1 cellular context compared by ENCODE assay signal in the genomic region with DNA sequence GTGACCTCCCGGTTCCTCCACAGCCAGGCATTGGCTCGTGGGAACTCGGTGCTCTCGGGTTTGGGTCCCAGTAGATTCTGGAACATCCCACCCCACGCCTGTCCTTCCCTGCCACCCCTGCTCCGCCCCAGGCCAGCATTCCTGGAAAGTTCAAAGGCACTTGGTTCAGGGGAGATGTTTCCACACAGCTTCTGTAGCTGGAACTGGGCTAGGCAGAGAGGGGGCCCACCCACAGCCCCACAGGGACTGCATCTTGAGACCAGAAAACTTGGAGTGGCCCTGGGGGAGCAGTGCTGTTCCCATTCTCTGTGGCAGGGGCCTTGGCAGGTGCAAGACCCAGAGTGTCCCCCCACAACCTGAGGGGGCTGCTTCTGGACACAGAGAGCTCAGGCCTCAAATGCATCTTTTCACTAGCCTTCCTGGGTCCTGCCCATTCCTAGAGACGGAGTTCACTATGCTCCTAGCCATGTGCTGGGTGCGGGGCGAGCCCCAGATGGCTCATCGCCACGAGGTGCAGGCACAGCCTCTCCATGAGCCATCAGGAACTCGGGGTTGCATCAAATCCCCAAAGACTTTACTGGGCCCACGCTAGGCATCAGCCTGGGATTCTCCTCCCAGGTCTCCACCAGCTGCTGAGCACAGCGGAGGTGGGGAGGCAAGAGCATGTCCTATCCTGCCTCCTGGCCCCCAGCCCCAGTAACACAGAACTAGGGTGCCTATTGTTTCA.
TF ChIP-seq lines count a peak whose summit lies in the region.

No MANE protein-coding gene starts in this region.

TF ChIP-seq in HepG2, 621 proteins besides CTCF, POLR2A, EP300 and RAD21 (continued from another document and continues in another):
- TF ChIP-seq GPBP1L1 (CRISPR knock-in tag; IDR thresholded peaks at IDR 0.05) (no peak), ZNF619 (CRISPR knock-in tag; IDR thresholded peaks at IDR 0.05) (0 out of 2 replicates have a peak, but pooled peaks have one; percentile 0), ZBTB7B (CRISPR knock-in tag; IDR thresholded peaks at IDR 0.05) (peak; percentile 44; the same call in 1 of the 2 replicates), ZNF572 (CRISPR knock-in tag; IDR thresholded peaks at IDR 0.05) (peak; percentile 95), ZNF709 (CRISPR knock-in tag; IDR thresholded peaks at IDR 0.05) (0 out of 2 replicates have a peak, but pooled peaks have one; percentile 33), SMAD9 (CRISPR knock-in tag; IDR thresholded peaks at IDR 0.05) (peak; percentile 59; the same call in 1 of the 2 replicates), ZNF598 (CRISPR knock-in tag; IDR thresholded peaks at IDR 0.05; ENCODE audit: borderline replicate concordance) (peak; percentile 55; the same call in 1 of the 2 replicates), TBX2 (CRISPR knock-in tag; IDR thresholded peaks at IDR 0.05; ENCODE audit: borderline replicate concordance) (peak; percentile 48; the same call in 1 of the 2 replicates), HDAC1 (CRISPR knock-in tag; IDR thresholded peaks at IDR 0.05) (peak; percentile 31; the same call in 1 of the 2 replicates), ZNF574 (CRISPR knock-in tag; IDR thresholded peaks at IDR 0.05) (0 out of 2 replicates have a peak, but pooled peaks have one; percentile 2), ZSCAN30 (CRISPR knock-in tag; IDR thresholded peaks at IDR 0.05) (no peak), ZNF225 (CRISPR knock-in tag; IDR thresholded peaks at IDR 0.05) (0 out of 2 replicates have a peak, but pooled peaks have one; percentile 37), ZSCAN29 (CRISPR knock-in tag; conservative IDR thresholded peaks at IDR 0.05) (no peak), ZBTB7A (CRISPR knock-in tag; IDR thresholded peaks at IDR 0.05) (no peak), ZBTB2 (CRISPR knock-in tag; IDR thresholded peaks at IDR 0.05; ENCODE audit: low read depth) (no peak), FOXC1 (CRISPR knock-in tag; IDR thresholded peaks at IDR 0.05; ENCODE audit: borderline replicate concordance) (0 out of 2 replicates have a peak, but pooled peaks have one; percentile 14), KLF11 (CRISPR knock-in tag; IDR thresholded peaks at IDR 0.05) (0 out of 2 replicates have a peak, but pooled peaks have one; percentile 22), ZNF720 (CRISPR knock-in tag; IDR thresholded peaks at IDR 0.05) (no peak), ZBTB42 (CRISPR knock-in tag; IDR thresholded peaks at IDR 0.05) (no peak), HNRNPLL (IDR thresholded peaks at IDR 0.05; ENCODE audit: low read depth, low read length, poor library complexity, severe bottlenecking) (peak; percentile 15), NONO (IDR thresholded peaks at IDR 0.05) (no peak), NONO (CRISPR knock-in tag; conservative IDR thresholded peaks at IDR 0.05) (peak; percentile 45; the same call in 1 of the 2 replicates), ZNF251 (CRISPR knock-in tag; IDR thresholded peaks at IDR 0.05) (0 out of 2 replicates have a peak, but pooled peaks have one; percentile 62), CCDC6 (CRISPR knock-in tag; IDR thresholded peaks at IDR 0.05) (peak; percentile 27; the same call in 1 of the 2 replicates), ZNF501 (CRISPR knock-in tag; IDR thresholded peaks at IDR 0.05) (0 out of 2 replicates have a peak, but pooled peaks have one; percentile 40), AGO1 (IDR thresholded peaks at IDR 0.05; ENCODE audit: low read depth, low read length, poor library complexity, severe bottlenecking) (peak; percentile 7), ARID5B (CRISPR knock-in tag; IDR thresholded peaks at IDR 0.05) (peak; percentile 22; the same call in 1 of the 2 replicates)
- TF ChIP-seq, protein P1, sequence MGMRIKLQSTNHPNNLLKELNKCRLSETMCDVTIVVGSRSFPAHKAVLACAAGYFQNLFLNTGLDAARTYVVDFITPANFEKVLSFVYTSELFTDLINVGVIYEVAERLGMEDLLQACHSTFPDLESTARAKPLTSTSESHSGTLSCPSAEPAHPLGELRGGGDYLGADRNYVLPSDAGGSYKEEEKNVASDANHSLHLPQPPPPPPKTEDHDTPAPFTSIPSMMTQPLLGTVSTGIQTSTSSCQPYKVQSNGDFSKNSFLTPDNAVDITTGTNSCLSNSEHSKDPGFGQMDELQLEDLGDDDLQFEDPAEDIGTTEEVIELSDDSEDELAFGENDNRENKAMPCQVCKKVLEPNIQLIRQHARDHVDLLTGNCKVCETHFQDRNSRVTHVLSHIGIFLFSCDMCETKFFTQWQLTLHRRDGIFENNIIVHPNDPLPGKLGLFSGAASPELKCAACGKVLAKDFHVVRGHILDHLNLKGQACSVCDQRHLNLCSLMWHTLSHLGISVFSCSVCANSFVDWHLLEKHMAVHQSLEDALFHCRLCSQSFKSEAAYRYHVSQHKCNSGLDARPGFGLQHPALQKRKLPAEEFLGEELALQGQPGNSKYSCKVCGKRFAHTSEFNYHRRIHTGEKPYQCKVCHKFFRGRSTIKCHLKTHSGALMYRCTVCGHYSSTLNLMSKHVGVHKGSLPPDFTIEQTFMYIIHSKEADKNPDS (CRISPR knock-in tag; IDR thresholded peaks at IDR 0.05) = 0 out of 2 replicates have a peak, but pooled peaks have one; percentile 20
- TF ChIP-seq, protein P2, sequence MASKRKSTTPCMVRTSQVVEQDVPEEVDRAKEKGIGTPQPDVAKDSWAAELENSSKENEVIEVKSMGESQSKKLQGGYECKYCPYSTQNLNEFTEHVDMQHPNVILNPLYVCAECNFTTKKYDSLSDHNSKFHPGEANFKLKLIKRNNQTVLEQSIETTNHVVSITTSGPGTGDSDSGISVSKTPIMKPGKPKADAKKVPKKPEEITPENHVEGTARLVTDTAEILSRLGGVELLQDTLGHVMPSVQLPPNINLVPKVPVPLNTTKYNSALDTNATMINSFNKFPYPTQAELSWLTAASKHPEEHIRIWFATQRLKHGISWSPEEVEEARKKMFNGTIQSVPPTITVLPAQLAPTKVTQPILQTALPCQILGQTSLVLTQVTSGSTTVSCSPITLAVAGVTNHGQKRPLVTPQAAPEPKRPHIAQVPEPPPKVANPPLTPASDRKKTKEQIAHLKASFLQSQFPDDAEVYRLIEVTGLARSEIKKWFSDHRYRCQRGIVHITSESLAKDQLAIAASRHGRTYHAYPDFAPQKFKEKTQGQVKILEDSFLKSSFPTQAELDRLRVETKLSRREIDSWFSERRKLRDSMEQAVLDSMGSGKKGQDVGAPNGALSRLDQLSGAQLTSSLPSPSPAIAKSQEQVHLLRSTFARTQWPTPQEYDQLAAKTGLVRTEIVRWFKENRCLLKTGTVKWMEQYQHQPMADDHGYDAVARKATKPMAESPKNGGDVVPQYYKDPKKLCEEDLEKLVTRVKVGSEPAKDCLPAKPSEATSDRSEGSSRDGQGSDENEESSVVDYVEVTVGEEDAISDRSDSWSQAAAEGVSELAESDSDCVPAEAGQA (IDR thresholded peaks at IDR 0.05; ENCODE audit: low read depth) = no peak
- TF ChIP-seq, protein P2 (CRISPR knock-in tag; IDR thresholded peaks at IDR 0.05; ENCODE audit: borderline replicate concordance) = no peak
- TF ChIP-seq, protein P3, sequence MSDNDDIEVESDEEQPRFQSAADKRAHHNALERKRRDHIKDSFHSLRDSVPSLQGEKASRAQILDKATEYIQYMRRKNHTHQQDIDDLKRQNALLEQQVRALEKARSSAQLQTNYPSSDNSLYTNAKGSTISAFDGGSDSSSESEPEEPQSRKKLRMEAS (IDR thresholded peaks at IDR 0.05) = peak; percentile 85
- TF ChIP-seq, protein P4, sequence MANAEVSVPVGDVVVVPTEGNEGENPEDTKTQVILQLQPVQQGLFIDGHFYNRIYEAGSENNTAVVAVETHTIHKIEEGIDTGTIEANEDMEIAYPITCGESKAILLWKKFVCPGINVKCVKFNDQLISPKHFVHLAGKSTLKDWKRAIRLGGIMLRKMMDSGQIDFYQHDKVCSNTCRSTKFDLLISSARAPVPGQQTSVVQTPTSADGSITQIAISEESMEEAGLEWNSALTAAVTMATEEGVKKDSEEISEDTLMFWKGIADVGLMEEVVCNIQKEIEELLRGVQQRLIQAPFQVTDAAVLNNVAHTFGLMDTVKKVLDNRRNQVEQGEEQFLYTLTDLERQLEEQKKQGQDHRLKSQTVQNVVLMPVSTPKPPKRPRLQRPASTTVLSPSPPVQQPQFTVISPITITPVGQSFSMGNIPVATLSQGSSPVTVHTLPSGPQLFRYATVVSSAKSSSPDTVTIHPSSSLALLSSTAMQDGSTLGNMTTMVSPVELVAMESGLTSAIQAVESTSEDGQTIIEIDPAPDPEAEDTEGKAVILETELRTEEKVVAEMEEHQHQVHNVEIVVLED (CRISPR knock-in tag; IDR thresholded peaks at IDR 0.05; ENCODE audit: borderline replicate concordance) = peak; percentile 6; the same call in 1 of the 2 replicates
